10 cellular contexts compared by ENCODE assay signal in genomic region chr17:28385037-28385797, GRCh38. TPM values are rescaled to one million over a fixed set of nuclear protein-coding genes. Genes with fewer than 3 reads are reported as not detected.
DNase-seq lines count a peak whose midpoint lies in the region; ATAC-seq and TF ChIP-seq lines count a peak whose summit lies in the region.
"Had no signal": no experiment of that assay in that cellular context is flagged by ENCODE, and none has a peak within 500 bp of the region (broad histone marks: within the 10 kb centered on the region; RNA-seq: fewer than 3 reads in every experiment).

No MANE protein-coding gene starts in this region.

- H3K4me1 Mint-ChIP-seq in CD14-positive monocyte (peaks cover 35% of the 10 kb centered on the region), mesothelial cell of epicardium (peaks cover 11% of the 10 kb centered on the region), glutamatergic neuron (ENCODE audit: low read depth, unreplicated experiment) (peaks cover 15% of the 10 kb centered on the region)

- peaks cover 0 to 5% (median 0%) of the 10 kb centered on the region in 7 donors for H3K9me3 Mint-ChIP-seq in CD14-positive monocyte
- H3K9me3 Mint-ChIP-seq in mesothelial cell of epicardium: no peaks in the 10 kb centered on the region
- peaks cover 9% of the 10 kb centered on the region for H3K9me3 Mint-ChIP-seq in glutamatergic neuron (ENCODE audit: unreplicated experiment)

- H3K36me3 Mint-ChIP-seq in CD14-positive monocyte: peaks cover 22 to 33% of the 10 kb centered on the region in 2 donors
- peaks cover 11% of the 10 kb centered on the region for H3K36me3 Mint-ChIP-seq in mesothelial cell of epicardium
- peaks cover 30% of the 10 kb centered on the region for H3K36me3 Mint-ChIP-seq in glutamatergic neuron (ENCODE audit: unreplicated experiment)

- peak overlapping the region in 3 of 7 donors; percentile 30 to 70 (median 36) for H3K27ac Mint-ChIP-seq in CD14-positive monocyte
- H3K27ac Mint-ChIP-seq in mesothelial cell of epicardium: no peak overlapping the region
- H3K27ac Mint-ChIP-seq in glutamatergic neuron (ENCODE audit: unreplicated experiment): no peak overlapping the region

- H3K4me3 Mint-ChIP-seq in CD14-positive monocyte (peak overlapping the region; percentile 95), mesothelial cell of epicardium (peak overlapping the region; percentile 73), glutamatergic neuron (ENCODE audit: unreplicated experiment) (no peak overlapping the region)

- no peaks in the 10 kb centered on the region for H3K9me3 ChIP-seq in ascending aorta
- H3K9me3 ChIP-seq: SJSA1 had no signal

- TF ChIP-seq CTCF in CD14-positive monocyte (IDR thresholded peaks at IDR 0.05) (no peak), ascending aorta (IDR thresholded peaks at IDR 0.05) (no peak), mesothelial cell of epicardium (IDR thresholded peaks at IDR 0.05; ENCODE audit: unreplicated experiment) (no peak), glutamatergic neuron (IDR thresholded peaks at IDR 0.05; ENCODE audit: partially characterized antibody, unreplicated experiment) (no peak)

- H3K27me3 ChIP-seq in ascending aorta: no peaks in the 10 kb centered on the region
- H3K27me3 ChIP-seq: SJSA1 had no signal

- H3K27me3 Mint-ChIP-seq in CD14-positive monocyte (ENCODE audit: low read depth in 3 of 3) (peaks cover 18 to 46% (median 27%) of the 10 kb centered on the region in 3 donors), mesothelial cell of epicardium (ENCODE audit: low read depth) (peaks cover 53% of the 10 kb centered on the region), glutamatergic neuron (ENCODE audit: unreplicated experiment) (peaks cover 23% of the 10 kb centered on the region)

- intact Hi-C loops in CD14-positive monocyte (cut with micrococcal nuclease): no loop called here
- intact Hi-C loops in ascending aorta (cut with DNase I): no loop called here

- peak; percentile 24 for ATAC-seq in HG02798 (IDR thresholded peaks at IDR 0.05; ENCODE audit: poor library complexity, unreplicated experiment)

- H3K27ac ChIP-seq in ascending aorta: no peak overlapping the region
- H3K27ac ChIP-seq: SJSA1 had no signal

- peak overlapping the region; percentile 27 to 60 for H3K4me3 ChIP-seq in ascending aorta
- H3K4me3 ChIP-seq: SJSA1 had no signal

- no peaks in the 10 kb centered on the region for H3K4me1 ChIP-seq in ascending aorta
- H3K4me1 ChIP-seq: SJSA1 had no signal

- peaks cover 32 to 37% of the 10 kb centered on the region in 2 donors for H3K36me3 ChIP-seq in ascending aorta

- DNase-seq in CD14-positive monocyte (ENCODE audit: low spot score): no peak
- DNase-seq in ascending aorta (ENCODE audit: low spot score in 2 of 2): peak in 1 of 2 donors; percentile 1
- no peak for DNase-seq in mesothelial cell of epicardium (ENCODE audit: low spot score in 2 of 2, unreplicated experiment in 2 of 2)
- no peak for DNase-seq in glutamatergic neuron
- no peak for DNase-seq in NK-92 (lab: John Stamatoyannopoulos, UW; ENCODE audit: unreplicated experiment)
- no peak for DNase-seq in stimulated activated CD4-positive, alpha-beta T cell treated with anti-CD3 and anti-CD28 coated beads, Interleukin-12 subunit alpha, Interleukin-12 subunit beta, amount 100 ng/mL, for 4 hours
- DNase-seq in NCI-H2171 treated with DMSO at 0.1 percent for 48 hours (lab: John Stamatoyannopoulos, UW): no peak

RNA-seq across cellular contexts. Expression of gene SARM1, which starts 13.7 kb away (rescaled TPM):
- under 1 TPM; 0.78 to 0.90 TPM for polyA plus RNA-seq in CD14-positive monocyte
- total RNA-seq in ascending aorta (121 TPM), mesothelial cell of epicardium (17.3 to 19.0 TPM (median 17.3 TPM) in 3 replicates), glutamatergic neuron (ENCODE audit: unreplicated experiment) (100 TPM)

RNA-seq across cellular contexts. Expression of gene VTN, which starts 15.1 kb away (rescaled TPM):
- not detected for polyA plus RNA-seq in CD14-positive monocyte
- total RNA-seq in ascending aorta: 7.5 TPM
- 0.47 to 0.51 TPM (median 0.50 TPM) in 3 replicates for total RNA-seq in mesothelial cell of epicardium
- total RNA-seq in glutamatergic neuron (ENCODE audit: unreplicated experiment): 0.25 TPM
- total RNA-seq: glomerular endothelial cell had no signal

RNA-seq across cellular contexts. Expression of gene SEBOX, which starts 20.2 kb away (rescaled TPM):
- not detected for polyA plus RNA-seq in CD14-positive monocyte
- total RNA-seq in ascending aorta: not detected
- total RNA-seq in mesothelial cell of epicardium: not detected in 3 replicates
- not detected for total RNA-seq in glutamatergic neuron (ENCODE audit: unreplicated experiment)
- total RNA-seq: glomerular endothelial cell, SJSA1 had no signal

RNA-seq across cellular contexts. Expression of gene SLC46A1, which starts 20.8 kb away (rescaled TPM):
- 1 to 10 TPM; 1.5 to 1.7 TPM for polyA plus RNA-seq in CD14-positive monocyte
- total RNA-seq in ascending aorta (9.7 TPM), mesothelial cell of epicardium (13.3 to 15.2 TPM (median 13.5 TPM) in 3 replicates), glutamatergic neuron (ENCODE audit: unreplicated experiment) (6.3 TPM)

RNA-seq across cellular contexts. Expression of gene POLDIP2, which starts 27.9 kb away (rescaled TPM):
- polyA plus RNA-seq in CD14-positive monocyte: 10 to 100 TPM; 72.4 to 76.9 TPM
- total RNA-seq in ascending aorta: 82.2 TPM
- 60.8 to 61.0 TPM (median 60.9 TPM) in 3 replicates for total RNA-seq in mesothelial cell of epicardium
- 73.5 TPM for total RNA-seq in glutamatergic neuron (ENCODE audit: unreplicated experiment)
